In genomic region chr18:26429535-26429934, GRCh38 we compare ENCODE assay signal across 10 cellular contexts.
DNase-seq lines count a peak whose midpoint lies in the region; ATAC-seq and TF ChIP-seq lines count a peak whose summit lies in the region.
"Had no signal": no experiment of that assay in that cellular context is flagged by ENCODE, and none has a peak within 500 bp of the region (broad histone marks: within the 10 kb centered on the region; RNA-seq: fewer than 3 reads in every experiment).

No MANE protein-coding gene starts in this region.

- H2AFZ ChIP-seq in OCI-LY7 (ENCODE audit: low read length): no peak overlapping the region
- no peak overlapping the region for H2AFZ ChIP-seq in fibroblast of lung (ENCODE audit: low read length)

- H3K79me2 ChIP-seq in OCI-LY7 (ENCODE audit: insufficient read depth, low read depth, low read length): no peaks in the 10 kb centered on the region
- H3K79me2 ChIP-seq in fibroblast of lung (ENCODE audit: control insufficient read depth, insufficient read depth, low read length): no peaks in the 10 kb centered on the region

- TF ChIP-seq CTCF in OCI-LY7 (conservative IDR thresholded peaks at IDR 0.05; ENCODE audit: low read length) (no peak), fibroblast of lung (conservative IDR thresholded peaks at IDR 0.05 in 1 of 2, IDR thresholded peaks at IDR 0.05 in 1 of 2; ENCODE audit: low read depth in 1 of 2, low read length in 2 of 2) (no peak)

- H3K36me3 ChIP-seq in H7 (replicated peaks; ENCODE audit: control insufficient read depth, insufficient read depth, low read length): no peaks in the 10 kb centered on the region
- no peaks in the 10 kb centered on the region for H3K36me3 ChIP-seq in OCI-LY7 (ENCODE audit: insufficient read depth, low read length)
- H3K36me3 ChIP-seq in fibroblast of lung (ENCODE audit: control insufficient read depth, insufficient read depth, low read length): no peaks in the 10 kb centered on the region

- no peaks in the 10 kb centered on the region for H3K9me3 ChIP-seq in OCI-LY7 (ENCODE audit: low read length)
- H3K9me3 ChIP-seq in fibroblast of lung (ENCODE audit: control insufficient read depth, insufficient read depth, low read depth, low read length): no peaks in the 10 kb centered on the region

- H3K9me2 ChIP-seq in OCI-LY7 (ENCODE audit: insufficient read depth, low read length): no peaks in the 10 kb centered on the region

- H3K4me3 ChIP-seq in H7 (ENCODE audit: insufficient read depth, low read depth, low read length): no peak overlapping the region
- no peak overlapping the region for H3K4me3 ChIP-seq in OCI-LY7 (ENCODE audit: low read depth, low read length, poor library complexity, severe bottlenecking)
- no peak overlapping the region for H3K4me3 ChIP-seq in fibroblast of lung (replicated peaks in 1 of 4; ENCODE audit: control extremely low read depth in 1 of 4, insufficient read depth in 1 of 4, low read depth in 3 of 4, low read length in 4 of 4)
- H3K4me3 ChIP-seq: skin epidermis had no signal

- POLR2A ChIA-PET in OCI-LY7 (lab: Charles Lee): interaction anchor here (0.6 kb wide), 1 partner anchor 361 kb away, joined by 3 read pairs; no protein-coding TSS in a partner anchor

- H3K4me1 ChIP-seq in OCI-LY7 (ENCODE audit: insufficient read depth, low read length, poor library complexity, severe bottlenecking) (no peaks in the 10 kb centered on the region), fibroblast of lung (ENCODE audit: control insufficient read depth, extremely low read depth, insufficient read depth, low read length) (no peaks in the 10 kb centered on the region)

- H4K20me1 ChIP-seq in OCI-LY7 (ENCODE audit: insufficient read depth, low read length) (no peaks in the 10 kb centered on the region), fibroblast of lung (ENCODE audit: control insufficient read depth, extremely low read depth, insufficient read depth, low read length) (no peaks in the 10 kb centered on the region)

- H3K27me3 ChIP-seq in H7 (ENCODE audit: control insufficient read depth, insufficient read depth, low read length) (no peaks in the 10 kb centered on the region), fibroblast of lung (ENCODE audit: control insufficient read depth, insufficient read depth, low read length) (no peaks in the 10 kb centered on the region)

- DNase-seq in H7 (peak; percentile 32), OCI-LY7 (ENCODE audit: low spot score) (no peak), fibroblast of lung (ENCODE audit: low read depth in 2 of 2) (peak; percentile 85 to 86), sciatic nerve (ENCODE audit: low spot score) (no peak), SIG-M5 treated with dmso at 0.1 percent for 504 hours (lab: John Stamatoyannopoulos, UW; ENCODE audit: unreplicated experiment) (no peak), SIG-M5 (lab: John Stamatoyannopoulos, UW) (no peak)
- DNase-seq: activated CD4-positive, alpha-beta T cell treated with anti-CD3 and anti-CD28 coated beads for 4 hours had no signal

- H3K4me2 ChIP-seq in OCI-LY7 (ENCODE audit: low read length) (peak overlapping the region; percentile 12; the same call in 1 of the 2 replicates), fibroblast of lung (ENCODE audit: extremely low read depth, insufficient read depth, low read length) (no peak overlapping the region)
- H3K4me2 ChIP-seq: KMS-11 had no signal

- ATAC-seq in sciatic nerve: peak; percentile 86
- no peak for ATAC-seq in activated CD4-positive, CD25-positive, alpha-beta regulatory T cell treated with anti-CD3 and anti-CD28 coated beads, Interleukin-2, amount 50 U/mL, for 24 hours

- no TSS peak for BruUV-seq in OCI-LY7 (replicated peaks; lab: Mats Ljungman, UMichigan)

- H3K27ac ChIP-seq in OCI-LY7 (ENCODE audit: low read depth, low read length, poor library complexity, severe bottlenecking): no peak overlapping the region
- H3K27ac ChIP-seq in fibroblast of lung (ENCODE audit: insufficient read depth, low read length): no peak overlapping the region
- H3K27ac ChIP-seq: KMS-11, skin epidermis had no signal

- H3K9ac ChIP-seq in fibroblast of lung (ENCODE audit: insufficient read depth, low read length): no peak overlapping the region
- H3K9ac ChIP-seq: KMS-11 had no signal

- intact Hi-C loops in OCI-LY7 (cut with micrococcal nuclease; ENCODE audit: unreplicated experiment) (no loop called here), sciatic nerve (cut with DNase I) (no loop called here)

- CTCF ChIA-PET in OCI-LY7 (lab: Charles Lee; ENCODE audit: unreplicated experiment): no interaction called here

Comparison
In these comparisons a context has a peak if more than half of its experiments do, and no peak if none do; other contexts are left out.
1. DNase-seq: peak in H7 (single experiment) and fibroblast of lung (2 of 2); none in OCI-LY7 (single experiment), sciatic nerve (single experiment), SIG-M5 treated with dmso at 0.1 percent for 504 hours (single experiment) and SIG-M5 (single experiment).